ENCODE assay signal across 12 cellular contexts in the genomic region with DNA sequence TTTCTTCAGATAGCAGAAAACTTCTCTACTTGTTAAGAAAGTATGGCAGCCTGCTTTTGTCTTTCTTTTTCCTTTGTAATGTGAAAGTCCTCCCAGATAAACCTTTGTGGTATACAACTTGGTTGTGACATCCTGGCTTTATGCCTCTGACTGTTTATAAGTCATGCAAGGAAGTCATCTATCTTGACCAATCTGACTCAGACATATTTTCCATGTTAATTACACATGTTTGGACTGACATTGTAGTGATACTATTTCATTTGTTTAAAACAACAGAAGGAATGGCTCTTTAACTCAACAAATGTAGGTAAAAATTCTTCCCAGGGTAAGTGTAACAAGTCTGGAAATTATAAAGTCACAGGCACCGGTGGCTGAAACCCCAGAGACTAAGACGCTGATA.
A peak's percentile ranks its signal among the peaks of the same experiment; 100 is the strongest.
DNase-seq lines count a peak whose midpoint lies in the region; ATAC-seq, FAIRE-seq and TF ChIP-seq lines count a peak whose summit lies in the region.
"Had no signal": no experiment of that assay in that cellular context is flagged by ENCODE, and none has a peak within 500 bp of the region (broad histone marks: within the 10 kb centered on the region; RNA-seq: fewer than 3 reads in every experiment).

No MANE protein-coding gene starts in this region.

- WGBS in heart left ventricle, 4 donors: 60 to 65% (median 63%) methylated on average over 2 of the region's 2 CpGs

- no peak for DNase-seq in heart left ventricle
- DNase-seq in cardiac septum (ENCODE audit: low spot score): no peak
- peak; percentile 85 for DNase-seq in endothelial cell of umbilical vein (ENCODE audit: low read depth, low spot score)
- no peak for DNase-seq in left lung
- no peak for DNase-seq in uterus
- DNase-seq in GM19239 (ENCODE audit: insufficient read length, low spot score): no peak
- no peak for DNase-seq in stimulated activated CD4-positive, alpha-beta T cell treated with anti-CD3 and anti-CD28 coated beads, Interleukin-4, amount 100 ng/mL, for 24 hours
- no peak for DNase-seq in HAP-1 (ENCODE audit: low spot score in 2 of 2)
- DNase-seq: left cardiac atrium, NCI-H1417 treated with DMSO at 0.1 percent for 48 hours had no signal

- H3K27me3 ChIP-seq in heart left ventricle: no peaks in the 10 kb centered on the region
- no peaks in the 10 kb centered on the region for H3K27me3 ChIP-seq in endothelial cell of umbilical vein (ENCODE audit: control insufficient read depth in 2 of 2, insufficient read depth in 2 of 2, low read length in 2 of 2)
- no peaks in the 10 kb centered on the region for H3K27me3 ChIP-seq in left lung
- no peaks in the 10 kb centered on the region for H3K27me3 ChIP-seq in uterus
- H3K27me3 ChIP-seq in HAP-1 (ENCODE audit: low read depth): no peaks in the 10 kb centered on the region

- TF ChIP-seq CTCF in heart left ventricle (IDR thresholded peaks at IDR 0.05) (no peak), endothelial cell of umbilical vein (IDR thresholded peaks at IDR 0.05; ENCODE audit: extremely low read depth in 1 of 2, insufficient read depth in 1 of 2, low read depth in 1 of 2, low read length in 2 of 2) (no peak), left lung (IDR thresholded peaks at IDR 0.05) (no peak), uterus (IDR thresholded peaks at IDR 0.05) (no peak)

- dilution Hi-C loops in endothelial cell of umbilical vein (cut with MboI; ENCODE audit: extremely low pct_ligation_motif_present, low sequenced_read_pairs): no loop called here

- CTCF ChIA-PET in endothelial cell of umbilical vein (lab: Charles Lee): interaction anchor here (1.2 kb wide), 1 partner anchor 10 kb away, joined by 3 read pairs; no protein-coding TSS in a partner anchor

- H3K9ac ChIP-seq in endothelial cell of umbilical vein (replicated peaks; ENCODE audit: extremely low read depth, insufficient read depth, low read length): no peak overlapping the region

- H3K4me3 ChIP-seq in heart left ventricle: no peak overlapping the region
- H3K4me3 ChIP-seq in endothelial cell of umbilical vein (replicated peaks in 1 of 3; ENCODE audit: insufficient read depth in 1 of 3, low read depth in 1 of 3, low read length in 3 of 3): no peak overlapping the region
- H3K4me3 ChIP-seq in left lung: no peak overlapping the region
- H3K4me3 ChIP-seq in uterus: no peak overlapping the region
- no peak overlapping the region for H3K4me3 ChIP-seq in HAP-1
- H3K4me3 ChIP-seq: A549, skin epidermis had no signal

- no peaks in the 10 kb centered on the region for H3K9me1 ChIP-seq in endothelial cell of umbilical vein (replicated peaks; ENCODE audit: control insufficient read depth, extremely low read depth, insufficient read depth, low read length)

- peak overlapping the region; percentile 3 for H3K4me2 ChIP-seq in endothelial cell of umbilical vein (ENCODE audit: insufficient read depth, low read length)
- H3K4me2 ChIP-seq: A549 had no signal

- no peaks in the 10 kb centered on the region for H4K20me1 ChIP-seq in endothelial cell of umbilical vein (replicated peaks; ENCODE audit: control insufficient read depth, extremely low read depth, insufficient read depth, low read length)

- H3K9me3 ChIP-seq in heart left ventricle (no peaks in the 10 kb centered on the region), endothelial cell of umbilical vein (replicated peaks; ENCODE audit: control insufficient read depth, insufficient read depth, low read length) (no peaks in the 10 kb centered on the region), left lung (no peaks in the 10 kb centered on the region), uterus (no peaks in the 10 kb centered on the region), HAP-1 (no peaks in the 10 kb centered on the region)
- H3K9me3 ChIP-seq: A549 had no signal

- H3K36me3 ChIP-seq in heart left ventricle (no peaks in the 10 kb centered on the region), endothelial cell of umbilical vein (ENCODE audit: control insufficient read depth in 2 of 2, extremely low read depth in 1 of 2, insufficient read depth in 2 of 2, low read length in 2 of 2) (no peaks in the 10 kb centered on the region), left lung (no peaks in the 10 kb centered on the region), uterus (no peaks in the 10 kb centered on the region), HAP-1 (replicated peaks) (no peaks in the 10 kb centered on the region)

- H2AFZ ChIP-seq in endothelial cell of umbilical vein (ENCODE audit: low read depth, low read length): peak overlapping the region; percentile 4

- no peaks in the 10 kb centered on the region for H3K79me2 ChIP-seq in endothelial cell of umbilical vein (ENCODE audit: control insufficient read depth, insufficient read depth, low read length)

- peak in 2 of 4 donors; percentile 27 to 45 for ATAC-seq in heart left ventricle
- peak; percentile 62 for ATAC-seq in left lung
- ATAC-seq: A549 had no signal

- peaks cover 0 to 54% (median 31%) of the 10 kb centered on the region in 12 donors for H3K4me1 ChIP-seq in heart left ventricle
- H3K4me1 ChIP-seq in endothelial cell of umbilical vein (ENCODE audit: control insufficient read depth, extremely low read depth, insufficient read depth, low read length): peaks cover 17% of the 10 kb centered on the region
- no peaks in the 10 kb centered on the region for H3K4me1 ChIP-seq in left lung
- H3K4me1 ChIP-seq in uterus: peaks cover 0 to 4% of the 10 kb centered on the region in 2 donors
- no peaks in the 10 kb centered on the region for H3K4me1 ChIP-seq in HAP-1
- H3K4me1 ChIP-seq: A549 had no signal

- POLR2A ChIA-PET in endothelial cell of umbilical vein (lab: Charles Lee): no interaction called here

- in situ Hi-C loops in HAP-1 (cut with MboI; ENCODE audit: low sequenced_read_pairs): no loop called here

- intact Hi-C loops in heart left ventricle (cut with DNase I): no loop called here
- intact Hi-C loops in cardiac septum (cut with DNase I): no loop called here
- intact Hi-C loops in endothelial cell of umbilical vein (cut with micrococcal nuclease): no loop called here
- intact Hi-C loops in left lung (cut with DNase I): no loop called here
- intact Hi-C loops in uterus (cut with DNase I; ENCODE audit: low total_unique reads): no loop called here

- peak overlapping the region; percentile 5 to 79 (median 68) for H3K27ac ChIP-seq in heart left ventricle
- peak overlapping the region; percentile 1 for H3K27ac ChIP-seq in endothelial cell of umbilical vein (ENCODE audit: insufficient read depth, low read depth, low read length)
- peak overlapping the region; percentile 28 to 49 for H3K27ac ChIP-seq in left lung
- peak overlapping the region; percentile 28 to 33 for H3K27ac ChIP-seq in uterus
- H3K27ac ChIP-seq: A549 had no signal

- no TSS peak for BruUV-seq in endothelial cell of umbilical vein (replicated peaks; lab: Mats Ljungman, UMichigan)

- no peak for TF ChIP-seq POLR2A in heart left ventricle (IDR thresholded peaks at IDR 0.05)
- no peak for TF ChIP-seq POLR2A in endothelial cell of umbilical vein (IDR thresholded peaks at IDR 0.05; ENCODE audit: low read depth, low read length)
- TF ChIP-seq POLR2A in uterus (IDR thresholded peaks at IDR 0.05): no peak

- peak; percentile 18 for FAIRE-seq in endothelial cell of umbilical vein (lab: Jason Lieb, UNC)
- no peak for FAIRE-seq in GM19239 (lab: Jason Lieb, UNC)
- FAIRE-seq: A549 had no signal

TF ChIP-seq in endothelial cell of umbilical vein, 7 proteins besides CTCF, POLR2A, EP300 and RAD21:
- peak; percentile 63 for TF ChIP-seq FOS (IDR thresholded peaks at IDR 0.05; ENCODE audit: borderline replicate concordance, insufficient read depth, low read length)
- peak; percentile 47 for TF ChIP-seq GATA2 (IDR thresholded peaks at IDR 0.05; ENCODE audit: insufficient read depth, insufficient read length, low read depth, low read length)
- no peak for TF ChIP-seq JUN (IDR thresholded peaks at IDR 0.05; ENCODE audit: borderline replicate concordance, insufficient read depth, insufficient read length, low read depth)

Comparison
In these comparisons a context has a peak if more than half of its experiments do, and no peak if none do; other contexts are left out.
1. H3K27ac ChIP-seq: peak in every context shown above with its lines; median percentile 68 in heart left ventricle; 38 in left lung; 30 in uterus; 1 in endothelial cell of umbilical vein.